Comparison of ENCODE assay signal across 9 cellular contexts in genomic region chr7:115477193-115477651, GRCh38.
A peak's percentile ranks its signal among the peaks of the same experiment; 100 is the strongest.
DNase-seq lines count a peak whose midpoint lies in the region; ATAC-seq and TF ChIP-seq lines count a peak whose summit lies in the region.
"Had no signal": no experiment of that assay in that cellular context is flagged by ENCODE, and none has a peak within 500 bp of the region (broad histone marks: within the 10 kb centered on the region; RNA-seq: fewer than 3 reads in every experiment).

No MANE protein-coding gene starts in this region.

- H3K27me3 ChIP-seq in GM23338 (ENCODE audit: insufficient read depth) (peaks cover 40% of the 10 kb centered on the region), hepatocyte (peaks cover 11% of the 10 kb centered on the region), gastrocnemius medialis (peaks cover 3 to 17% (median 4%) of the 10 kb centered on the region in 3 donors)

- 3% methylated on average over 29 of the region's 30 CpGs for WGBS in hepatocyte (ENCODE audit: low lambda C conversion rate, missing lambda C conversion rate)

- ATAC-seq in GM23338 (peak; percentile 87), gastrocnemius medialis (no peak), GM21390 (IDR thresholded peaks at IDR 0.05; ENCODE audit: unreplicated experiment) (no peak), HG02852 (IDR thresholded peaks at IDR 0.05; ENCODE audit: unreplicated experiment) (no peak)

- H3K4me3 ChIP-seq in GM23338: peak overlapping the region; percentile 83
- peak overlapping the region; percentile 43 for H3K4me3 ChIP-seq in hepatocyte
- H3K4me3 ChIP-seq in gastrocnemius medialis: peak overlapping the region; percentile 31 to 43 (median 38)

- H3K9me3 ChIP-seq in hepatocyte (ENCODE audit: low read depth) (no peaks in the 10 kb centered on the region), gastrocnemius medialis (no peaks in the 10 kb centered on the region)

- intact Hi-C loops in gastrocnemius medialis (cut with DNase I; ENCODE audit: low total_unique reads): no loop called here

- H3K9me2 ChIP-seq in GM23338 (ENCODE audit: insufficient read depth) (no peaks in the 10 kb centered on the region), hepatocyte (replicated peaks; ENCODE audit: insufficient read depth) (no peaks in the 10 kb centered on the region)

- H3K36me3 ChIP-seq in GM23338 (ENCODE audit: insufficient read depth) (no peaks in the 10 kb centered on the region), hepatocyte (replicated peaks; ENCODE audit: insufficient read depth, low read depth) (no peaks in the 10 kb centered on the region), gastrocnemius medialis (no peaks in the 10 kb centered on the region)

- no peaks in the 10 kb centered on the region for H3K9me3 Mint-ChIP-seq in GM23338
- peaks cover 8% of the 10 kb centered on the region for H3K9me3 Mint-ChIP-seq in activated naive CD4-positive, alpha-beta T cell treated with anti-CD3 and anti-CD28 coated beads, Interleukin-2, amount 50 U/mL, for 24 hours

- TF ChIP-seq CTCF in GM23338 (conservative IDR thresholded peaks at IDR 0.05; ENCODE audit: low read depth in 2 of 2) (no peak), hepatocyte (IDR thresholded peaks at IDR 0.05; ENCODE audit: poor library complexity) (no peak), gastrocnemius medialis (IDR thresholded peaks at IDR 0.05 in 4 of 5, conservative IDR thresholded peaks at IDR 0.05 in 1 of 5) (no peak)

- H3K4me1 ChIP-seq in GM23338 (ENCODE audit: insufficient read depth) (peaks cover 31% of the 10 kb centered on the region), hepatocyte (ENCODE audit: insufficient read depth) (no peaks in the 10 kb centered on the region), gastrocnemius medialis (no peaks in the 10 kb centered on the region)

- H3K27me3 Mint-ChIP-seq in GM23338 (ENCODE audit: insufficient read depth, low read depth, poor library complexity): peaks cover 3% of the 10 kb centered on the region
- peaks cover 29% of the 10 kb centered on the region for H3K27me3 Mint-ChIP-seq in activated naive CD4-positive, alpha-beta T cell treated with anti-CD3 and anti-CD28 coated beads, Interleukin-2, amount 50 U/mL, for 24 hours

- DNase-seq in GM23338 (ENCODE audit: low spot score) (peak; percentile 70), hepatocyte (ENCODE audit: low spot score) (peak; percentile 59), gastrocnemius medialis (no peak), GM19240 (ENCODE audit: insufficient read length, low spot score) (no peak)
- no peak for DNase-seq in stimulated activated CD4-positive, alpha-beta T cell treated with anti-CD3 and anti-CD28 coated beads, Interleukin-12 subunit alpha, Interleukin-12 subunit beta, amount 100 ng/mL, for 4 hours
- DNase-seq: stimulated activated CD4-positive, alpha-beta T cell treated with anti-CD3 and anti-CD28 coated beads, Interleukin-2, amount 100 ng/mL, for 48 hours had no signal

- no peak overlapping the region for H3K27ac Mint-ChIP-seq in GM23338
- H3K27ac Mint-ChIP-seq in activated naive CD4-positive, alpha-beta T cell treated with anti-CD3 and anti-CD28 coated beads, Interleukin-2, amount 50 U/mL, for 24 hours: no peak overlapping the region

- no peak overlapping the region for H3K27ac ChIP-seq in GM23338 (ENCODE audit: low read depth)
- H3K27ac ChIP-seq in hepatocyte: no peak overlapping the region
- H3K27ac ChIP-seq in gastrocnemius medialis: no peak overlapping the region

- H3K4me2 ChIP-seq in GM23338: peak overlapping the region; percentile 87
- peak overlapping the region; percentile 90 for H3K4me2 ChIP-seq in hepatocyte

- H4K20me1 ChIP-seq in GM23338 (replicated peaks; ENCODE audit: insufficient read depth) (no peaks in the 10 kb centered on the region), hepatocyte (ENCODE audit: insufficient read depth, poor library complexity, severe bottlenecking) (no peaks in the 10 kb centered on the region)

- H3K36me3 Mint-ChIP-seq in GM23338 (ENCODE audit: low read depth): no peaks in the 10 kb centered on the region
- peaks cover 2% of the 10 kb centered on the region for H3K36me3 Mint-ChIP-seq in activated naive CD4-positive, alpha-beta T cell treated with anti-CD3 and anti-CD28 coated beads, Interleukin-2, amount 50 U/mL, for 24 hours

- no peak for TF ChIP-seq POLR2A in gastrocnemius medialis (IDR thresholded peaks at IDR 0.05)

- H2AFZ ChIP-seq in GM23338 (peak overlapping the region; percentile 94), hepatocyte (peak overlapping the region; percentile 77)

- no peaks in the 10 kb centered on the region for H3K79me2 ChIP-seq in GM23338 (replicated peaks; ENCODE audit: insufficient read depth)
- H3K79me2 ChIP-seq in hepatocyte: no peaks in the 10 kb centered on the region

- H3K4me3 Mint-ChIP-seq in GM23338: peak overlapping the region; percentile 87
- H3K4me3 Mint-ChIP-seq in activated naive CD4-positive, alpha-beta T cell treated with anti-CD3 and anti-CD28 coated beads, Interleukin-2, amount 50 U/mL, for 24 hours: peak overlapping the region; percentile 62

- H3F3A ChIP-seq in GM23338 (replicated peaks; ENCODE audit: low read depth): no peaks in the 10 kb centered on the region

- in situ Hi-C loops in gastrocnemius medialis (cut with MboI; ENCODE audit: low sequenced_read_pairs in 4 of 4): no loop called here

- peaks cover 17% of the 10 kb centered on the region for H3K4me1 Mint-ChIP-seq in GM23338
- peaks cover 7% of the 10 kb centered on the region for H3K4me1 Mint-ChIP-seq in activated naive CD4-positive, alpha-beta T cell treated with anti-CD3 and anti-CD28 coated beads, Interleukin-2, amount 50 U/mL, for 24 hours

TF ChIP-seq in GM23338, 12 proteins besides CTCF, POLR2A, EP300 and RAD21 (continues in another document):
- TF ChIP-seq ZNF462 (CRISPR knock-in tag; IDR thresholded peaks at IDR 0.05) (no peak), ZNF114 (CRISPR knock-in tag; IDR thresholded peaks at IDR 0.05) (no peak)
- TF ChIP-seq, protein P1, sequence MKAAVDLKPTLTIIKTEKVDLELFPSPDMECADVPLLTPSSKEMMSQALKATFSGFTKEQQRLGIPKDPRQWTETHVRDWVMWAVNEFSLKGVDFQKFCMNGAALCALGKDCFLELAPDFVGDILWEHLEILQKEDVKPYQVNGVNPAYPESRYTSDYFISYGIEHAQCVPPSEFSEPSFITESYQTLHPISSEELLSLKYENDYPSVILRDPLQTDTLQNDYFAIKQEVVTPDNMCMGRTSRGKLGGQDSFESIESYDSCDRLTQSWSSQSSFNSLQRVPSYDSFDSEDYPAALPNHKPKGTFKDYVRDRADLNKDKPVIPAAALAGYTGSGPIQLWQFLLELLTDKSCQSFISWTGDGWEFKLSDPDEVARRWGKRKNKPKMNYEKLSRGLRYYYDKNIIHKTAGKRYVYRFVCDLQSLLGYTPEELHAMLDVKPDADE (IDR thresholded peaks at IDR 0.05): no peak

Comparison
In these comparisons a context has a peak if more than half of its experiments do, and no peak if none do; other contexts are left out.
1. DNase-seq: peak in GM23338 (single experiment) and hepatocyte (single experiment); none in gastrocnemius medialis (0 of 2), GM19240 (single experiment) and stimulated activated CD4-positive, alpha-beta T cell treated with anti-CD3 and anti-CD28 coated beads, Interleukin-12 subunit alpha, Interleukin-12 subunit beta, amount 100 ng/mL, for 4 hours (single experiment).
2. Peak in every context shown above with its lines, with median percentiles within 50 percentile points of each other: H3K4me3 ChIP-seq.